ENCODE assay signal across 8 cellular contexts in genomic region chr2:62352031-62352430, GRCh38.
"Had no signal": no experiment of that assay in that cellular context is flagged by ENCODE, and none has a peak within 500 bp of the region (broad histone marks: within the 10 kb centered on the region; RNA-seq: fewer than 3 reads in every experiment).

No MANE protein-coding gene starts in this region.

- H3K4me3 ChIP-seq: GM23338, HAP-1, K562 had no signal

- H3K36me3 ChIP-seq: HAP-1 had no signal

- H3K4me1 ChIP-seq: HAP-1 had no signal

- H3K9me3 ChIP-seq: HAP-1 had no signal

- H2AFZ ChIP-seq: GM23338 had no signal

- ATAC-seq: GM23338, HCT116, K562 had no signal

- H3K4me2 ChIP-seq: GM23338 had no signal

- DNase-seq: H7, IMR-90, KG1 had no signal

- FAIRE-seq: HTR-8/SVneo, K562 had no signal
